ENCODE assay signal across 8 cellular contexts in the genomic region with DNA sequence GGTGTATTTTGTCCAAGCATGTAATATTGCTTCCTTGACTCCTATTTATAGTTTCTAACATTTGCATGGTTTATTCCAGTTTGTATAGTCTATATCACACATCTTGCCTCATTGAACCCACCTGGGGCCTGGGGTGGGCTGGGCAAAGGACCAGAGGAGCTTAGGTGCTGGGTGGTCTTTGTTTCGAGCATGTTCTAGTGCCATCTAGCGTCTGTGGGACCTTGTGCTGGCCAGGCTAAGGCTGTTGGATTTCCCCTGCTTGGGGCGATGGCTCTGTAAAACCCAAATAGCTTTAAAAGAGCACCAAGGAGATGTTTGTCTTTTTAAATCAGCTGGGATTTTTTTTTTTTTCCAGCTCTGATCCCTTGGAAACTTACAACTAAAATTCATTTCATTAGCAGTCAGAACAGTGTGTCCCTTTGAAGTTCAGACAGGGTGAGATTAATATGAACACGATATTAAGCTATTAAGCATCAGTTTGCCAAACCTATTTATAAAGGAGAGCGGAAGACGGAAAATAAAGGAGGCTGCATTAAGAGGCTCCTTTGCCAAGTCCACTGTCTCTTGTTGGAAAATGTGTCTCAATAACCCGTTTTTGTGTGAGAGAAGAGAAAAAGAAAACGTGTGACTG.
A peak's percentile ranks its signal among the peaks of the same experiment; 100 is the strongest.
DNase-seq lines count a peak whose midpoint lies in the region; ATAC-seq and TF ChIP-seq lines count a peak whose summit lies in the region.

No MANE protein-coding gene starts in this region.

- no peak overlapping the region for H3K4ac ChIP-seq in neuronal stem cell (ENCODE audit: low read length)

- H4K8ac ChIP-seq in neuronal stem cell (ENCODE audit: low read depth, low read length): no peak overlapping the region

- intact Hi-C loops in A673 (cut with micrococcal nuclease; ENCODE audit: unreplicated experiment): loop anchor here (1.0 to 5.0 kb wide), 4 partner anchors 125 to 645 kb away; no protein-coding TSS in a partner anchor

- no peak overlapping the region for H4K91ac ChIP-seq in neuronal stem cell (ENCODE audit: low read depth, low read length, poor library complexity)

- H3K14ac ChIP-seq in neuronal stem cell (ENCODE audit: low read length): no peak overlapping the region

- no peak overlapping the region for H2BK12ac ChIP-seq in neuronal stem cell (ENCODE audit: low read length)

- peak; percentile 77 for DNase-seq in A673 (ENCODE audit: low spot score)
- peak; percentile 62 for DNase-seq in GM23248
- DNase-seq in SK-MEL-5 (ENCODE audit: low read depth, low spot score): peak; percentile 62
- DNase-seq in fibroblast of lung (ENCODE audit: low read depth in 2 of 2): peak in 1 of 2 donors; percentile 76
- peak; percentile 46 for DNase-seq in neuronal stem cell (ENCODE audit: low spot score)

- no peaks in the 10 kb centered on the region for H3K36me3 ChIP-seq in A673 (ENCODE audit: insufficient read depth, low read length, poor library complexity, severe bottlenecking)
- H3K36me3 ChIP-seq in GM23248 (ENCODE audit: low read depth): no peaks in the 10 kb centered on the region
- H3K36me3 ChIP-seq in fibroblast of lung (ENCODE audit: control insufficient read depth, insufficient read depth, low read length): no peaks in the 10 kb centered on the region
- peaks cover 0 to 8% of the 10 kb centered on the region in 2 donors for H3K36me3 ChIP-seq in neuronal stem cell (replicated peaks in 1 of 2; ENCODE audit: control insufficient read depth in 2 of 2, insufficient read depth in 2 of 2, low read length in 2 of 2)

- WGBS in GM23248 (ENCODE audit: low coverage in 1 of 2, low lambda C conversion rate in 2 of 2, missing lambda C conversion rate in 2 of 2), 2 experiments: 22 to 29% methylated on average over 8 of the region's 8 CpGs
- WGBS in neuronal stem cell (ENCODE audit: extremely low coverage in 2 of 2, insufficient read length in 2 of 2, insufficient replicate concordance in 1 of 2), 2 donors: no CpG with 5 or more reads among the region's 8 CpGs

- 0 out of 2 replicates have a peak, but pooled peaks cover 6% of the 10 kb centered on the region for H3F3A ChIP-seq in GM23248 (ENCODE audit: insufficient read depth)

- no peak overlapping the region for H2BK15ac ChIP-seq in neuronal stem cell (ENCODE audit: low read length)

- H4K20me1 ChIP-seq in GM23248 (ENCODE audit: insufficient read depth) (no peaks in the 10 kb centered on the region), fibroblast of lung (ENCODE audit: control insufficient read depth, extremely low read depth, insufficient read depth, low read length) (no peaks in the 10 kb centered on the region)

- TF ChIP-seq CTCF in A673 (conservative IDR thresholded peaks at IDR 0.05; ENCODE audit: low read depth, low read length) (peak; percentile 99), fibroblast of lung (conservative IDR thresholded peaks at IDR 0.05 in 1 of 2, IDR thresholded peaks at IDR 0.05 in 1 of 2; ENCODE audit: low read depth in 1 of 2, low read length in 2 of 2) (peak; percentile 87 to 90)

- no peak overlapping the region for H3K4me2 ChIP-seq in GM23248 (ENCODE audit: unreplicated experiment)
- H3K4me2 ChIP-seq in fibroblast of lung (ENCODE audit: extremely low read depth, insufficient read depth, low read length): no peak overlapping the region
- H3K4me2 ChIP-seq in neuronal stem cell (ENCODE audit: insufficient read depth, low read length, poor library complexity, severe bottlenecking): no peak overlapping the region

- H3K79me2 ChIP-seq in GM23248 (ENCODE audit: insufficient read depth): no peaks in the 10 kb centered on the region
- H3K79me2 ChIP-seq in fibroblast of lung (ENCODE audit: control insufficient read depth, insufficient read depth, low read length): no peaks in the 10 kb centered on the region

- no peak overlapping the region for H2BK5ac ChIP-seq in neuronal stem cell (ENCODE audit: low read length)

- POLR2A ChIA-PET in A673 (lab: Charles Lee; ENCODE audit: low non-redundant PET): no interaction called here

- peaks cover 2% of the 10 kb centered on the region for H3K4me1 ChIP-seq in A673 (ENCODE audit: insufficient read depth, low read length, poor library complexity, severe bottlenecking)
- 0 out of 2 replicates have a peak, but pooled peaks cover 3% of the 10 kb centered on the region for H3K4me1 ChIP-seq in GM23248 (ENCODE audit: insufficient read depth)
- peaks cover 3% of the 10 kb centered on the region for H3K4me1 ChIP-seq in fibroblast of lung (ENCODE audit: control insufficient read depth, extremely low read depth, insufficient read depth, low read length)
- H3K4me1 ChIP-seq in neuronal stem cell (ENCODE audit: control insufficient read depth in 2 of 2, insufficient read depth in 1 of 2, low read depth in 1 of 2, low read length in 2 of 2): peaks cover under 1 to 4% of the 10 kb centered on the region in 2 donors

- no peaks in the 10 kb centered on the region for H3K27me3 ChIP-seq in A673 (replicated peaks; ENCODE audit: insufficient read depth, low read depth, low read length, poor library complexity)
- H3K27me3 ChIP-seq in GM23248 (replicated peaks; ENCODE audit: insufficient read depth): no peaks in the 10 kb centered on the region
- no peaks in the 10 kb centered on the region for H3K27me3 ChIP-seq in fibroblast of lung (ENCODE audit: control insufficient read depth, insufficient read depth, low read length)
- H3K27me3 ChIP-seq in neuronal stem cell (ENCODE audit: control insufficient read depth in 3 of 3, insufficient read depth in 3 of 3, low read depth in 1 of 3, low read length in 3 of 3): no peaks in the 10 kb centered on the region

- CTCF ChIA-PET in A673 (lab: Charles Lee): interaction anchor here (0.6 to 3.3 kb wide), 15 partner anchors 8 to 646 kb away, joined by 3 to 68 read pairs (median 4); no protein-coding TSS in a partner anchor

- no TSS peak for BruUV-seq in A673 (replicated peaks; lab: Mats Ljungman, UMichigan)

- H3K27ac ChIP-seq in A673 (ENCODE audit: low read depth, low read length, poor library complexity, severe bottlenecking) (no peak overlapping the region), GM23248 (no peak overlapping the region), fibroblast of lung (ENCODE audit: insufficient read depth, low read length) (no peak overlapping the region), neuronal stem cell (replicated peaks; ENCODE audit: low read length) (no peak overlapping the region)

- H3K23ac ChIP-seq in neuronal stem cell (ENCODE audit: low read depth, low read length, poor library complexity): no peak overlapping the region

- ATAC-seq in GM21447 (IDR thresholded peaks at IDR 0.05; ENCODE audit: unreplicated experiment) (no peak), HG03175 (IDR thresholded peaks at IDR 0.05; ENCODE audit: unreplicated experiment) (no peak), HG02763 (IDR thresholded peaks at IDR 0.05; ENCODE audit: unreplicated experiment) (no peak)

- H3K4me3 ChIP-seq in A673 (ENCODE audit: low read depth, low read length, poor library complexity, severe bottlenecking) (no peak overlapping the region), GM23248 (no peak overlapping the region), fibroblast of lung (replicated peaks in 1 of 4; ENCODE audit: control extremely low read depth in 1 of 4, insufficient read depth in 1 of 4, low read depth in 3 of 4, low read length in 4 of 4) (no peak overlapping the region), neuronal stem cell (ENCODE audit: low read length in 2 of 2) (no peak overlapping the region)

- no peaks in the 10 kb centered on the region for H3K79me1 ChIP-seq in neuronal stem cell (ENCODE audit: low read depth, low read length)

- H3K9ac ChIP-seq in GM23248 (no peak overlapping the region), fibroblast of lung (ENCODE audit: insufficient read depth, low read length) (no peak overlapping the region), neuronal stem cell (ENCODE audit: low read depth, low read length, poor library complexity) (no peak overlapping the region)

- in situ Hi-C loops in GM23248 (cut with MboI) (loop anchor here (25.0 kb wide), 1 partner anchor 520 kb away; the partner anchor contains the start of gene FJX1), SK-MEL-5 (cut with HindIII; ENCODE audit: low pct_unique_long_range_greater_than_20kb, low sequenced_read_pairs) (no loop called here)

- no peak overlapping the region for H3K18ac ChIP-seq in neuronal stem cell (ENCODE audit: low read length)

- no peak overlapping the region for H2BK120ac ChIP-seq in neuronal stem cell (ENCODE audit: low read depth, low read length)

- H3K9me3 ChIP-seq in A673 (ENCODE audit: low read depth, low read length, poor library complexity, severe bottlenecking): no peaks in the 10 kb centered on the region
- H3K9me3 ChIP-seq in GM23248 (ENCODE audit: low read depth): no peaks in the 10 kb centered on the region
- no peaks in the 10 kb centered on the region for H3K9me3 ChIP-seq in fibroblast of lung (ENCODE audit: control insufficient read depth, insufficient read depth, low read depth, low read length)
- peaks cover 4 to 6% of the 10 kb centered on the region in 2 donors for H3K9me3 ChIP-seq in neuronal stem cell (replicated peaks in 1 of 2; ENCODE audit: control insufficient read depth in 2 of 2, insufficient read depth in 1 of 2, low read depth in 1 of 2, low read length in 2 of 2)

- H3K9me2 ChIP-seq in GM23248 (ENCODE audit: insufficient read depth): no peaks in the 10 kb centered on the region

- no peak overlapping the region for H2AFZ ChIP-seq in GM23248
- H2AFZ ChIP-seq in fibroblast of lung (ENCODE audit: low read length): no peak overlapping the region
- H2AFZ ChIP-seq in neuronal stem cell (ENCODE audit: low read length): no peak overlapping the region

- H2AK5ac ChIP-seq in neuronal stem cell (ENCODE audit: low read depth, low read length): no peak overlapping the region
